In genomic region chr2:241950878-241951331, GRCh38 we compare ENCODE assay signal across 8 cellular contexts.
A peak's percentile ranks its signal among the peaks of the same experiment; 100 is the strongest.
DNase-seq lines count a peak whose midpoint lies in the region; ATAC-seq, FAIRE-seq and TF ChIP-seq lines count a peak whose summit lies in the region.

No MANE protein-coding gene starts in this region.

- CTCF ChIA-PET in AG04449 (lab: Yijun Ruan, JAX), result interaction anchor here (0.7 to 3.2 kb wide), 24 partner anchors 8 to 151 kb away, joined by 3 to 49 read pairs (median 4); no protein-coding TSS in a partner anchor
- CTCF ChIA-PET in activated CD4-positive, alpha-beta memory T cell treated with anti-CD3 and anti-CD28 coated beads, Interleukin-2, amount 10 ng/mL, durations not matched to agents 7 days and 5 days (lab: Charles Lee), result interaction anchor here (0.6 to 1.8 kb wide), 18 partner anchors 9 to 207 kb away, joined by 3 to 17 read pairs (median 4); no protein-coding TSS in a partner anchor

- peak; percentile 40 for ATAC-seq in effector memory CD8-positive, alpha-beta T cell (replicated peaks)
- ATAC-seq in GM21619 (IDR thresholded peaks at IDR 0.05; ENCODE audit: unreplicated experiment), result no peak

- WGBS in mesenchymal stem cell, result 3% methylated on average over 14 of the region's 26 CpGs

- H3K4me1 Mint-ChIP-seq in activated CD4-positive, alpha-beta memory T cell treated with anti-CD3 and anti-CD28 coated beads, Interleukin-2, amount 10 ng/mL, durations not matched to agents 7 days and 5 days, result no peaks in the 10 kb centered on the region
- peaks cover 6 to 7% of the 10 kb centered on the region in 2 donors for H3K4me1 Mint-ChIP-seq in effector memory CD8-positive, alpha-beta T cell (ENCODE audit: low read depth in 2 of 2)

- no peak overlapping the region for H3K4ac ChIP-seq in mesenchymal stem cell (ENCODE audit: low read depth in 1 of 2, low read length in 2 of 2)

- peak overlapping the region; percentile 3 for H2AFZ ChIP-seq in mesenchymal stem cell (ENCODE audit: low read depth, low read length)

- H2BK12ac ChIP-seq in mesenchymal stem cell (ENCODE audit: low read length in 2 of 2), result no peak overlapping the region

- H2AK5ac ChIP-seq in mesenchymal stem cell (ENCODE audit: low read length, severe bottlenecking), result no peak overlapping the region

- H2BK15ac ChIP-seq in mesenchymal stem cell (ENCODE audit: low read depth, poor library complexity, severe bottlenecking), result no peak overlapping the region

- no peak overlapping the region for H3K4me2 ChIP-seq in mesenchymal stem cell (ENCODE audit: low read length, poor library complexity, severe bottlenecking)

- peak overlapping the region; percentile 33 for H4K8ac ChIP-seq in mesenchymal stem cell (ENCODE audit: low read length)

- no peaks in the 10 kb centered on the region for H3K36me3 Mint-ChIP-seq in activated CD4-positive, alpha-beta memory T cell treated with anti-CD3 and anti-CD28 coated beads, Interleukin-2, amount 10 ng/mL, durations not matched to agents 7 days and 5 days (ENCODE audit: low read depth)
- peaks cover 2% of the 10 kb centered on the region for H3K36me3 Mint-ChIP-seq in effector memory CD8-positive, alpha-beta T cell (ENCODE audit: insufficient read depth)

- H3K9ac ChIP-seq in mesenchymal stem cell (ENCODE audit: low read length), result peak overlapping the region; percentile 18

- H3K4me3 Mint-ChIP-seq in activated CD4-positive, alpha-beta memory T cell treated with anti-CD3 and anti-CD28 coated beads, Interleukin-2, amount 10 ng/mL, durations not matched to agents 7 days and 5 days, result no peak overlapping the region
- H3K4me3 Mint-ChIP-seq in effector memory CD8-positive, alpha-beta T cell, result no peak overlapping the region

- H3K14ac ChIP-seq in mesenchymal stem cell (ENCODE audit: low read length in 2 of 2), result no peak overlapping the region

- no peak overlapping the region for H2BK5ac ChIP-seq in mesenchymal stem cell (ENCODE audit: low read depth, low read length, poor library complexity, severe bottlenecking)

- H3K9me3 ChIP-seq in mesenchymal stem cell (ENCODE audit: control insufficient read depth, low read length), result no peaks in the 10 kb centered on the region

- H3K27ac Mint-ChIP-seq in activated CD4-positive, alpha-beta memory T cell treated with anti-CD3 and anti-CD28 coated beads, Interleukin-2, amount 10 ng/mL, durations not matched to agents 7 days and 5 days, result no peak overlapping the region
- H3K27ac Mint-ChIP-seq in effector memory CD8-positive, alpha-beta T cell, result no peak overlapping the region

- peaks cover 6% of the 10 kb centered on the region for H3K9me3 Mint-ChIP-seq in activated CD4-positive, alpha-beta memory T cell treated with anti-CD3 and anti-CD28 coated beads, Interleukin-2, amount 10 ng/mL, durations not matched to agents 7 days and 5 days
- no peaks in the 10 kb centered on the region for H3K9me3 Mint-ChIP-seq in effector memory CD8-positive, alpha-beta T cell

- no peaks in the 10 kb centered on the region for H3K79me1 ChIP-seq in mesenchymal stem cell (replicated peaks; ENCODE audit: low read length, poor library complexity, severe bottlenecking)

- H3K18ac ChIP-seq in mesenchymal stem cell (ENCODE audit: low read depth in 1 of 2, low read length in 2 of 2), result no peak overlapping the region

- H3K4me3 ChIP-seq in AG04449 (ENCODE audit: low read depth, low read length) (peak overlapping the region; percentile 15; the same call in 1 of the 2 replicates), mesenchymal stem cell (ENCODE audit: insufficient read depth in 1 of 2, low read depth in 1 of 2, low read length in 2 of 2) (peak overlapping the region in 1 of 2 experiments; percentile 47)

- peaks cover 33 to 48% of the 10 kb centered on the region in 2 experiments for H3K27me3 ChIP-seq in mesenchymal stem cell (ENCODE audit: control insufficient read depth in 1 of 2, insufficient read depth in 1 of 2, low read length in 2 of 2)

- FAIRE-seq in GM18507 (lab: Jason Lieb, UNC), result peak; percentile 81

- POLR2A ChIA-PET in AG04449 (lab: Yijun Ruan, JAX), result no interaction called here
- POLR2A ChIA-PET in activated CD4-positive, alpha-beta memory T cell treated with anti-CD3 and anti-CD28 coated beads, Interleukin-2, amount 10 ng/mL, durations not matched to agents 7 days and 5 days (lab: Charles Lee), result no interaction called here

- no peaks in the 10 kb centered on the region for H3K27me3 Mint-ChIP-seq in activated CD4-positive, alpha-beta memory T cell treated with anti-CD3 and anti-CD28 coated beads, Interleukin-2, amount 10 ng/mL, durations not matched to agents 7 days and 5 days
- no peaks in the 10 kb centered on the region for H3K27me3 Mint-ChIP-seq in effector memory CD8-positive, alpha-beta T cell

- no peak overlapping the region for H2BK120ac ChIP-seq in mesenchymal stem cell (ENCODE audit: low read depth, low read length)

- TF ChIP-seq CTCF in AG04449 (IDR thresholded peaks at IDR 0.05; ENCODE audit: insufficient read depth, low read length, missing control alignments), result peak; percentile 88

- no peak overlapping the region for H3K23ac ChIP-seq in mesenchymal stem cell (ENCODE audit: low read length in 2 of 2)

- H4K91ac ChIP-seq in mesenchymal stem cell (ENCODE audit: low read length), result no peak overlapping the region

- H3K36me3 ChIP-seq in mesenchymal stem cell (ENCODE audit: control insufficient read depth in 1 of 2, insufficient read depth in 2 of 2, low read depth in 1 of 2, low read length in 2 of 2), result no peaks in the 10 kb centered on the region

- H3K27ac ChIP-seq in mesenchymal stem cell (ENCODE audit: low read length, poor library complexity, severe bottlenecking), result no peak overlapping the region

- peaks cover 4% of the 10 kb centered on the region for H3K4me1 ChIP-seq in mesenchymal stem cell (ENCODE audit: control insufficient read depth, insufficient read depth, low read depth, low read length)

- no peak for DNase-seq in AG04449 (ENCODE audit: low read depth, low spot score)
- peak; percentile 67 for DNase-seq in GM18507 (ENCODE audit: extremely low spot score, insufficient read length, low read depth)
- DNase-seq in NCI-H226, result peak; percentile 43
- DNase-seq in activated CD4-positive, alpha-beta memory T cell treated with anti-CD3 and anti-CD28 coated beads, Interleukin-2, amount 10 ng/mL, durations not matched to agents 7 days and 5 days, result peak; percentile 60
- DNase-seq in effector memory CD8-positive, alpha-beta T cell, result peak; percentile 54 to 60 (median 56)
- DNase-seq in mesenchymal stem cell, result peak; percentile 67
- peak; percentile 24 for DNase-seq in stimulated activated CD8-positive, alpha-beta memory T cell treated with anti-CD3 and anti-CD28 coated beads, Interleukin-15, amount 100 ng/mL, for 48 hours (ENCODE audit: low read depth in 2 of 2)
